ENCODE assay signal across 8 cellular contexts in the genomic region with DNA sequence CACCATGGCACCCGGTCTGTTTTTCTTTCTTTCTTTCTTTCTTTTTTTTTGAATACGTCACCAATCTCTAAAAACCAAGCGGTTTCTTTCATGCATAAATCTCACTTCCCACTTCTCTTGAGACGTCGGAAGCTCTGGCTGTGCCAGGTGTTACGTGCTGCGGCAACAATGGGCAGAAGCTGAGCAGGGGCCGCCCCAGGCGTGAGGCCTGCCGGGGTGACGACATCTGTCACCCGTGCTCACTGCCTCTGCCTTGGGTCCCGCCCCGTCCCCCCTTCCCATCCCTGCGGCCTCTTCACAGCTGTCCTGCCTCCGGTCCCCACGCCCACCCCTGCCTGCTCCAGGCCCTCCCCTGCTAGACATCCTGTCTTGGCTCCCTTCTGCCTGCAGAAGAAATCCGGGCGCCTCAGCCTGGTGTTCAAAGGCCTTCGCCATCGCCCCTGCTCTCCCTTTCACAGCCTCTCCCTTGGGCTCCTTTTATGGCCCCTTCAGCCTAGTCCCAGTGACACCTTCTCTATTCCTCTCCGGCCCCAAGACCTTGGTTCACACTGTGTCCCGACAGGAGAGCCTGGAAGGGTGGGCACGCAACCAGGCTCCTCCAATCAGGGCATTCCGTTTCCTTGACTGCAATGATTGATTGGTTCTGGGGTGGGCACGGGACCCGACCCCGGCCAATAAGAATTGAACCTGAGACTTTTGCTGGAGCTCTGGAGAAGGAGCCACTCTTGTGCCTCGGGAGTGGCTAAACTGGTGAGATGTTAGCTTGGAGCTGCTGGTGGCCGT. TPM values are rescaled to one million over a fixed set of nuclear protein-coding genes. Genes with fewer than 3 reads are reported as not detected.
DNase-seq lines count a peak whose midpoint lies in the region; ATAC-seq and TF ChIP-seq lines count a peak whose summit lies in the region.

No MANE protein-coding gene starts in this region.

- no peaks in the 10 kb centered on the region for H3K9me3 ChIP-seq in heart right ventricle
- no peaks in the 10 kb centered on the region for H3K9me3 ChIP-seq in effector memory CD4-positive, alpha-beta T cell (ENCODE audit: control insufficient read depth, low read length)

- H3K4me1 ChIP-seq in heart right ventricle: peaks cover 3 to 41% (median 22%) of the 10 kb centered on the region in 9 donors
- H3K4me1 ChIP-seq in effector memory CD4-positive, alpha-beta T cell (ENCODE audit: control insufficient read depth, insufficient read depth, low read length, poor library complexity, severe bottlenecking): peaks cover 20% of the 10 kb centered on the region

- no peaks in the 10 kb centered on the region for H3K27me3 ChIP-seq in heart right ventricle
- no peaks in the 10 kb centered on the region for H3K27me3 ChIP-seq in effector memory CD4-positive, alpha-beta T cell (replicated peaks; ENCODE audit: control insufficient read depth, insufficient read depth, low read length, poor library complexity, severe bottlenecking)

- H3K27me3 Mint-ChIP-seq in T-helper 2 cell treated with Interferon-gamma antibody and Interleukin-4, amounts not matched to agents 5 μg/mL and 100 μg/mL, for 36 hours (ENCODE audit: low read depth): no peaks in the 10 kb centered on the region

- H3K36me3 ChIP-seq in heart right ventricle: no peaks in the 10 kb centered on the region
- H3K36me3 ChIP-seq in effector memory CD4-positive, alpha-beta T cell (ENCODE audit: control insufficient read depth, insufficient read depth, low read length): no peaks in the 10 kb centered on the region

- peak overlapping the region; percentile 78 for H3K27ac Mint-ChIP-seq in T-helper 2 cell treated with Interferon-gamma antibody and Interleukin-4, amounts not matched to agents 5 μg/mL and 100 μg/mL, for 36 hours

- 52 to 59% methylated on average over 30 of the region's 30 CpGs for WGBS in heart right ventricle, 2 donors

- peak overlapping the region in 6 of 10 donors; percentile 12 to 55 (median 42) for H3K27ac ChIP-seq in heart right ventricle
- peak overlapping the region; percentile 51 for H3K27ac ChIP-seq in effector memory CD4-positive, alpha-beta T cell (ENCODE audit: insufficient read depth, low read length, poor library complexity, severe bottlenecking)

- TF ChIP-seq CTCF in heart right ventricle (IDR thresholded peaks at IDR 0.05): no peak

- no peak overlapping the region for H3K4me3 ChIP-seq in heart right ventricle
- no peak overlapping the region for H3K4me3 ChIP-seq in effector memory CD4-positive, alpha-beta T cell (ENCODE audit: insufficient read depth, low read depth, low read length, poor library complexity, severe bottlenecking)

- no peak for DNase-seq in heart right ventricle
- DNase-seq in cardiac septum (ENCODE audit: low spot score): no peak
- DNase-seq in T-helper 2 cell treated with Interferon-gamma antibody and Interleukin-4, amounts not matched to agents 5 μg/mL and 100 μg/mL, for 36 hours (ENCODE audit: low spot score): peak; percentile 60
- peak; percentile 38 to 61 (median 61) for DNase-seq in effector memory CD4-positive, alpha-beta T cell
- peak; percentile 42 for DNase-seq in stimulated activated CD8-positive, alpha-beta memory T cell treated with anti-CD3 and anti-CD28 coated beads, Interleukin-4, amount 100 ng/mL, for 24 hours (ENCODE audit: low read depth)
- no peak for DNase-seq in dedifferentiated amniotic fluid mesenchymal stem cell (ENCODE audit: extremely low spot score)
- no peak for DNase-seq in NCI-H748 (lab: John Stamatoyannopoulos, UW; ENCODE audit: unreplicated experiment)

- peak overlapping the region; percentile 45 for H3K4me3 Mint-ChIP-seq in T-helper 2 cell treated with Interferon-gamma antibody and Interleukin-4, amounts not matched to agents 5 μg/mL and 100 μg/mL, for 36 hours

- ATAC-seq in heart right ventricle (peak in 7 of 8 donors; percentile 46 to 81 (median 59)), HG03280 (IDR thresholded peaks at IDR 0.05; ENCODE audit: unreplicated experiment) (peak; percentile 73)

- H3K4me1 Mint-ChIP-seq in T-helper 2 cell treated with Interferon-gamma antibody and Interleukin-4, amounts not matched to agents 5 μg/mL and 100 μg/mL, for 36 hours (ENCODE audit: low read depth): peaks cover 41% of the 10 kb centered on the region

- intact Hi-C loops in heart right ventricle (cut with DNase I) (loop anchor here in 7 of 10 donors (2.0 to 10.0 kb wide), 7 partner anchors 44 to 163 kb away; no protein-coding TSS in a partner anchor), cardiac septum (cut with DNase I) (loop anchor here (5.0 kb wide), 1 partner anchor 49 kb away; no protein-coding TSS in a partner anchor)

- H3K9me3 Mint-ChIP-seq in T-helper 2 cell treated with Interferon-gamma antibody and Interleukin-4, amounts not matched to agents 5 μg/mL and 100 μg/mL, for 36 hours: no peaks in the 10 kb centered on the region

- H3K36me3 Mint-ChIP-seq in T-helper 2 cell treated with Interferon-gamma antibody and Interleukin-4, amounts not matched to agents 5 μg/mL and 100 μg/mL, for 36 hours (ENCODE audit: low read depth): no peaks in the 10 kb centered on the region

RNA-seq across cellular contexts. Expression of gene P2RX1, which starts 4.8 kb away (rescaled TPM):
- total RNA-seq in heart right ventricle (1 to 10 TPM in 4 of 10 donors, under 1 TPM in 6; 0.27 to 2.6 (median 0.49) TPM), cardiac septum (5.1 TPM)
- polyA plus RNA-seq in heart right ventricle: under 1 TPM; 0.37 to 0.99 TPM

RNA-seq across cellular contexts. Expression of gene CAMKK1, which starts 18.6 kb away (rescaled TPM):
- 1 to 10 TPM; 1.8 to 5.7 (median 3.7) TPM for total RNA-seq in heart right ventricle
- 1 to 10 TPM; 2.6 to 2.8 TPM for polyA plus RNA-seq in heart right ventricle
- total RNA-seq in cardiac septum: 5.2 TPM

RNA-seq across cellular contexts. Expression of gene ATP2A3, which starts 52.8 kb away (rescaled TPM):
- total RNA-seq in heart right ventricle (10 to 100 TPM in 1 of 10 donors, 1 to 10 TPM in 9; 4.3 to 10.2 (median 5.7) TPM), cardiac septum (8.9 TPM)
- 10 to 100 TPM; 10.2 to 11.0 TPM for polyA plus RNA-seq in heart right ventricle

Comparison
In these comparisons a context has a peak if more than half of its experiments do, and no peak if none do; other contexts are left out.
1. DNase-seq: peak in T-helper 2 cell treated with Interferon-gamma antibody and Interleukin-4, amounts not matched to agents 5 μg/mL and 100 μg/mL, for 36 hours (single experiment), effector memory CD4-positive, alpha-beta T cell (3 of 3) and stimulated activated CD8-positive, alpha-beta memory T cell treated with anti-CD3 and anti-CD28 coated beads, Interleukin-4, amount 100 ng/mL, for 24 hours (single experiment); none in heart right ventricle (0 of 2), cardiac septum (single experiment), dedifferentiated amniotic fluid mesenchymal stem cell (single experiment) and NCI-H748 (single experiment).